ENCODE assay signal across 23 cellular contexts in genomic region chr22:23275751-23276150, GRCh38.
DNase-seq lines count a peak whose midpoint lies in the region; ATAC-seq, FAIRE-seq and TF ChIP-seq lines count a peak whose summit lies in the region.
"Had no signal": no experiment of that assay in that cellular context is flagged by ENCODE, and none has a peak within 500 bp of the region (broad histone marks: within the 10 kb centered on the region; RNA-seq: fewer than 3 reads in every experiment).

No MANE protein-coding gene starts in this region.

- peak overlapping the region; percentile 13 for H3K27ac Mint-ChIP-seq in T-helper 1 cell treated with Interleukin-12 subunit alpha and Interleukin-12 subunit beta and Interleukin-4 antibody, amounts not matched to agents 30 μg/mL and 1 μg/mL, for 36 hours
- H3K27ac Mint-ChIP-seq in naive thymus-derived CD8-positive, alpha-beta T cell = peak overlapping the region in 7 of 10 donors; percentile 19 to 92 (median 58)
- H3K27ac Mint-ChIP-seq in WTC11 = no peak overlapping the region
- H3K27ac Mint-ChIP-seq: CD4-positive, CD25-positive, alpha-beta regulatory T cell had no signal

- H3K4me1 ChIP-seq in BLaER1 treated with 17β-estradiol and CSF1 and Interleukin-3, amounts not matched to agents 10 nM and 100 nM = peaks cover 13 to 92% (median 74%) of the 10 kb centered on the region in 10 experiments
- H3K4me1 ChIP-seq in K562 (replicated peaks in 1 of 2; ENCODE audit: control insufficient read depth in 2 of 2, insufficient read depth in 2 of 2, low read length in 2 of 2) = peaks cover 0 to 15% of the 10 kb centered on the region in 2 experiments; a peak in 1 of 5 replicates

- TF ChIP-seq CTCF in K562 (IDR thresholded peaks at IDR 0.05 in 2 of 3, conservative IDR thresholded peaks at IDR 0.05 in 1 of 3; ENCODE audit: insufficient read depth in 2 of 3, low read depth in 1 of 3, low read length in 3 of 3) = no peak
- no peak for TF ChIP-seq CTCF in WTC11 (IDR thresholded peaks at IDR 0.05)

- H3K27ac ChIP-seq in BLaER1 treated with 17β-estradiol and CSF1 and Interleukin-3, amounts not matched to agents 10 nM and 100 nM = no peak overlapping the region
- no peak overlapping the region for H3K27ac ChIP-seq in K562 (ENCODE audit: extremely low read depth, low read depth, low read length)
- H3K27ac ChIP-seq: 22Rv1 had no signal

- H3K4me1 Mint-ChIP-seq in T-helper 1 cell treated with Interleukin-12 subunit alpha and Interleukin-12 subunit beta and Interleukin-4 antibody, amounts not matched to agents 30 μg/mL and 1 μg/mL, for 36 hours (ENCODE audit: low read depth) = peaks cover 14% of the 10 kb centered on the region
- peaks cover under 1 to 43% (median 8%) of the 10 kb centered on the region in 4 donors for H3K4me1 Mint-ChIP-seq in naive thymus-derived CD8-positive, alpha-beta T cell
- H3K4me1 Mint-ChIP-seq in WTC11 = peaks cover under 1% of the 10 kb centered on the region

- intact Hi-C loops in K562 (cut with micrococcal nuclease) = no loop called here

- no peak overlapping the region for H3K4me3 ChIP-seq in BLaER1 treated with 17β-estradiol and CSF1 and Interleukin-3, amounts not matched to agents 10 nM and 100 nM
- no peak overlapping the region for H3K4me3 ChIP-seq in K562
- H3K4me3 ChIP-seq: GM12878 had no signal

- peak overlapping the region in 7 of 11 experiments; percentile 55 to 75 (median 67); a peak in 12 of 22 replicates for H3K4me2 ChIP-seq in BLaER1 treated with 17β-estradiol and CSF1 and Interleukin-3, amounts not matched to agents 10 nM and 100 nM
- H3K4me2 ChIP-seq in K562 (ENCODE audit: insufficient read depth, low read length) = no peak overlapping the region
- H3K4me2 ChIP-seq: SK-N-SH had no signal

- POLR2A ChIA-PET in K562 (lab: Yijun Ruan, JAX) = interaction anchor here (0.5 to 14.2 kb wide), 11 partner anchors 9 to 1280 kb away, joined by 3 to 237 read pairs (median 4); partner anchors contain the start of gene BCR
- POLR2A ChIA-PET in naive thymus-derived CD8-positive, alpha-beta T cell (lab: Charles Lee) = no interaction called here
- POLR2A ChIA-PET in WTC11 (lab: Charles Lee) = no interaction called here

- ATAC-seq in K562 = no peak
- ATAC-seq in naive thymus-derived CD8-positive, alpha-beta T cell = no peak
- ATAC-seq in GM18858 (IDR thresholded peaks at IDR 0.05; ENCODE audit: unreplicated experiment) = no peak
- ATAC-seq in WTC11 = no peak
- ATAC-seq: GM12878 had no signal

- H3K27me3 Mint-ChIP-seq in T-helper 1 cell treated with Interleukin-12 subunit alpha and Interleukin-12 subunit beta and Interleukin-4 antibody, amounts not matched to agents 30 μg/mL and 1 μg/mL, for 36 hours (ENCODE audit: low read depth) = no peaks in the 10 kb centered on the region
- H3K27me3 Mint-ChIP-seq in naive thymus-derived CD8-positive, alpha-beta T cell = no peaks in the 10 kb centered on the region
- no peaks in the 10 kb centered on the region for H3K27me3 Mint-ChIP-seq in WTC11 (ENCODE audit: low read depth)
- H3K27me3 Mint-ChIP-seq: CD4-positive, CD25-positive, alpha-beta regulatory T cell had no signal

- 91% methylated on average over 14 of the region's 14 CpGs for WGBS in K562 (ENCODE audit: insufficient coverage, low coverage, missing lambda C conversion rate)

- no TSS peak for BruUV-seq in K562 (replicated peaks; lab: Mats Ljungman, UMichigan)

- CTCF ChIA-PET in K562 (lab: Yijun Ruan, JAX; ENCODE audit: low intra/inter-chr PET ratio) (interaction anchor here (1.3 to 3.4 kb wide), 2 partner anchors 98 to 316 kb away, joined by 3 to 25 read pairs; no protein-coding TSS in a partner anchor), WTC11 (lab: Charles Lee) (interaction anchor here (0.5 to 0.9 kb wide), 3 partner anchors 15 to 95 kb away, joined by 3 to 6 read pairs (median 3); partner anchors contain the start of gene BCR)

- no peak for FAIRE-seq in K562 (lab: Jason Lieb, UNC)
- FAIRE-seq: GM12878, GM19239 had no signal

- H3K79me2 ChIP-seq in K562 (ENCODE audit: control insufficient read depth, insufficient read depth, low read length) = no peaks in the 10 kb centered on the region

- H3K27me3 ChIP-seq in BLaER1 treated with 17β-estradiol and CSF1 and Interleukin-3, amounts not matched to agents 10 nM and 100 nM = 0 out of 22 replicates have a peak, but pooled peaks cover 0 to under 1% (median 0%) of the 10 kb centered on the region in 11 experiments
- H3K27me3 ChIP-seq in K562 (ENCODE audit: control insufficient read depth in 2 of 2, insufficient read depth in 2 of 2, low read length in 2 of 2) = no peaks in the 10 kb centered on the region

- H3K9me3 Mint-ChIP-seq in T-helper 1 cell treated with Interleukin-12 subunit alpha and Interleukin-12 subunit beta and Interleukin-4 antibody, amounts not matched to agents 30 μg/mL and 1 μg/mL, for 36 hours = no peaks in the 10 kb centered on the region
- no peaks in the 10 kb centered on the region for H3K9me3 Mint-ChIP-seq in naive thymus-derived CD8-positive, alpha-beta T cell
- H3K9me3 Mint-ChIP-seq in WTC11 = no peaks in the 10 kb centered on the region
- H3K9me3 Mint-ChIP-seq: CD4-positive, CD25-positive, alpha-beta regulatory T cell had no signal

- H3K36me3 ChIP-seq in BLaER1 treated with 17β-estradiol and CSF1 and Interleukin-3, amounts not matched to agents 10 nM and 100 nM = peaks cover 34 to 97% (median 82%) of the 10 kb centered on the region in 11 experiments
- H3K36me3 ChIP-seq in K562 (ENCODE audit: control insufficient read depth, insufficient read depth, low read length) = peaks cover 93% of the 10 kb centered on the region

- in situ Hi-C loops in K562 (cut with MboI) = loop anchor here (5.0 kb wide), 2 partner anchors 98 to 313 kb away; no protein-coding TSS in a partner anchor

- H2AFZ ChIP-seq in K562 (ENCODE audit: low read depth, low read length) = no peak overlapping the region

- TF ChIP-seq EP300 in K562 (IDR thresholded peaks at IDR 0.05; ENCODE audit: low read length) = no peak

- H4K20me1 ChIP-seq in BLaER1 treated with 17β-estradiol and CSF1 and Interleukin-3, amounts not matched to agents 10 nM and 100 nM = peaks cover 0 to 91% (median 64%) of the 10 kb centered on the region in 11 experiments; a peak in 19 of 22 replicates
- H4K20me1 ChIP-seq in K562 (replicated peaks; ENCODE audit: control insufficient read depth, insufficient read depth, low read length) = peaks cover 78% of the 10 kb centered on the region

- no peaks in the 10 kb centered on the region for H3K9me3 ChIP-seq in BLaER1 treated with 17β-estradiol and CSF1 and Interleukin-3, amounts not matched to agents 10 nM and 100 nM (replicated peaks in 1 of 11)
- no peaks in the 10 kb centered on the region for H3K9me3 ChIP-seq in K562 (replicated peaks; ENCODE audit: control insufficient read depth, insufficient read depth, low read depth, low read length)
- H3K9me3 ChIP-seq: SK-N-SH had no signal

- H3K9me1 ChIP-seq in K562 (ENCODE audit: control insufficient read depth, insufficient read depth, low read length) = peaks cover 25% of the 10 kb centered on the region

- no peak for TF ChIP-seq POLR2A in K562 (conservative IDR thresholded peaks at IDR 0.05)

- no peak overlapping the region for H3K4me3 Mint-ChIP-seq in T-helper 1 cell treated with Interleukin-12 subunit alpha and Interleukin-12 subunit beta and Interleukin-4 antibody, amounts not matched to agents 30 μg/mL and 1 μg/mL, for 36 hours
- no peak overlapping the region for H3K4me3 Mint-ChIP-seq in naive thymus-derived CD8-positive, alpha-beta T cell
- H3K4me3 Mint-ChIP-seq in WTC11 = no peak overlapping the region

- TF ChIP-seq RAD21 in K562 (CRISPR knock-in tag; conservative IDR thresholded peaks at IDR 0.05 in 1 of 2, IDR thresholded peaks at IDR 0.05 in 1 of 2) = no peak

- peaks cover 16% of the 10 kb centered on the region for H3K36me3 Mint-ChIP-seq in T-helper 1 cell treated with Interleukin-12 subunit alpha and Interleukin-12 subunit beta and Interleukin-4 antibody, amounts not matched to agents 30 μg/mL and 1 μg/mL, for 36 hours (ENCODE audit: low read depth)
- H3K36me3 Mint-ChIP-seq in naive thymus-derived CD8-positive, alpha-beta T cell = peaks cover 0 to 54% (median 2%) of the 10 kb centered on the region in 3 donors
- H3K36me3 Mint-ChIP-seq in WTC11 = peaks cover 50% of the 10 kb centered on the region

- peak overlapping the region in 1 of 11 experiments; percentile 9; a peak in 1 of 22 replicates for H3K9ac ChIP-seq in BLaER1 treated with 17β-estradiol and CSF1 and Interleukin-3, amounts not matched to agents 10 nM and 100 nM
- no peak overlapping the region for H3K9ac ChIP-seq in K562 (ENCODE audit: insufficient read depth in 1 of 2, low read depth in 2 of 2, low read length in 2 of 2)
- H3K9ac ChIP-seq: SK-N-SH had no signal

- DNase-seq in T-helper 1 cell (no peak), K562 (ENCODE audit: extremely low read depth in 1 of 4, low spot score in 3 of 4) (peak; percentile 19 to 57 (median 52)), SK-N-DZ (ENCODE audit: low spot score) (no peak), WTC11 (ENCODE audit: low spot score) (no peak)
- no peak for DNase-seq in naive thymus-derived CD8-positive, alpha-beta T cell
- DNase-seq: AML-193; Calu3; CD4-positive, CD25-positive, alpha-beta regulatory T cell; DMS53; EL; GOT3; KBM-7; NCI-H1105 treated with DMSO at 0.1 percent for 48 hours; NCI-H1694 treated with DMSO at 0.1 percent for 48 hours; NCI-H748 treated with DMSO at 0.1 percent for 48 hours; SHP77; SK-N-SH had no signal

TF ChIP-seq in K562, 482 proteins besides CTCF, POLR2A, EP300 and RAD21 (continues in another document):
- no peak for TF ChIP-seq ZNF140 (CRISPR knock-in tag; IDR thresholded peaks at IDR 0.05)
- TF ChIP-seq SREBF1 (IDR thresholded peaks at IDR 0.05; ENCODE audit: borderline replicate concordance, low read depth, low read length) = no peak
- no peak for TF ChIP-seq DPF2 (IDR thresholded peaks at IDR 0.05)
- peak; percentile 31; the same call in 1 of the 2 replicates for TF ChIP-seq SPI1 (IDR thresholded peaks at IDR 0.05; ENCODE audit: borderline replicate concordance, low read depth, low read length)
- no peak for TF ChIP-seq SRSF1 (IDR thresholded peaks at IDR 0.05; ENCODE audit: low read depth, low read length)
- TF ChIP-seq RBM17 (IDR thresholded peaks at IDR 0.05; ENCODE audit: borderline replicate concordance, low read depth, low read length) = no peak
- no peak for TF ChIP-seq MECOM (CRISPR knock-in tag; IDR thresholded peaks at IDR 0.05)
- no peak for TF ChIP-seq HMG20B (CRISPR knock-in tag; IDR thresholded peaks at IDR 0.05)

TF ChIP-seq in WTC11, 78 proteins besides CTCF, POLR2A, EP300 and RAD21 (continues in another document):
- TF ChIP-seq ZNF121 (CRISPR knock-in tag; IDR thresholded peaks at IDR 0.05) = no peak
- no peak for TF ChIP-seq ZNF416 (CRISPR knock-in tag; IDR thresholded peaks at IDR 0.05)
- no peak for TF ChIP-seq ELF4 (CRISPR knock-in tag; IDR thresholded peaks at IDR 0.05; ENCODE audit: low read depth)
- no peak for TF ChIP-seq TP53 (CRISPR knock-in tag; IDR thresholded peaks at IDR 0.05)
- no peak for TF ChIP-seq ZNF219 (CRISPR knock-in tag; IDR thresholded peaks at IDR 0.05; ENCODE audit: borderline replicate concordance)
- no peak for TF ChIP-seq FOXK1 (CRISPR knock-in tag; IDR thresholded peaks at IDR 0.05)
- TF ChIP-seq JAZF1 (CRISPR knock-in tag; IDR thresholded peaks at IDR 0.05) = no peak
- no peak for TF ChIP-seq EMX1 (CRISPR knock-in tag; IDR thresholded peaks at IDR 0.05)
- TF ChIP-seq MXD4 (CRISPR knock-in tag; IDR thresholded peaks at IDR 0.05; ENCODE audit: borderline replicate concordance) = no peak

Comparison
In these comparisons a context has a peak if more than half of its experiments do, and no peak if none do; other contexts are left out.
1. DNase-seq: peak in K562 (4 of 4); none in T-helper 1 cell (0 of 5), naive thymus-derived CD8-positive, alpha-beta T cell (0 of 10), SK-N-DZ (single experiment) and WTC11 (single experiment).